In genomic region chr1:217224201-217224600, GRCh38 we compare ENCODE assay signal across 34 cellular contexts.
"Had no signal": no experiment of that assay in that cellular context is flagged by ENCODE, and none has a peak within 500 bp of the region (broad histone marks: within the 10 kb centered on the region; RNA-seq: fewer than 3 reads in every experiment).

No MANE protein-coding gene starts in this region.

- H3K4me3 ChIP-seq: MG63 had no signal

- DNase-seq: Karpas-422, Kasumi-1, KG1, MG63, MM.1S, MV-4-11, NCI-H1048, NCI-H1092, NCI-H1092 treated with DMSO at 0.1 percent for 48 hours, NCI-H1105, NCI-H1105 treated with DMSO at 0.1 percent for 48 hours, NCI-H1417, NCI-H1417 treated with DMSO at 0.1 percent for 48 hours, NCI-H1436, NCI-H1436 treated with DMSO at 0.1 percent for 48 hours, NCI-H146, NCI-H1694, NCI-H1694 treated with DMSO at 0.1 percent for 48 hours, NCI-H187, NCI-H187 treated with DMSO at 0.1 percent for 48 hours, NCI-H1930, NCI-H2029, NCI-H2029 treated with DMSO at 0.1 percent for 48 hours, NCI-H2081, NCI-H2081 treated with DMSO at 0.1 percent for 48 hours, NCI-H2107, NCI-H2171, NCI-H2171 treated with DMSO at 0.1 percent for 48 hours, NCI-H2227 treated with DMSO at 0.1 percent for 48 hours, NCI-H226, NCI-H345, NCI-H446, NCI-H446 treated with DMSO at 0.1 percent for 48 hours had no signal

- H3K9me3 ChIP-seq: MG63 had no signal

- H3K27me3 ChIP-seq: MG63 had no signal

- H3K36me3 ChIP-seq: MG63 had no signal

- H3K27ac ChIP-seq: KMS-11 had no signal
